In genomic region chr12:52120951-52121847, GRCh38 we compare ENCODE assay signal across 1 cellular context.
TF ChIP-seq lines count a peak whose summit lies in the region.

No MANE protein-coding gene starts in this region.

TF ChIP-seq in HCT116, 20 proteins besides CTCF, POLR2A, EP300 and RAD21 (continued from another document):
- TF ChIP-seq ZBTB33 (IDR thresholded peaks at IDR 0.05; ENCODE audit: extremely low read depth, insufficient replicate concordance, low read length) = no peak
- no peak for TF ChIP-seq SIN3A (IDR thresholded peaks at IDR 0.05; ENCODE audit: low read depth)
